In the genomic region with DNA sequence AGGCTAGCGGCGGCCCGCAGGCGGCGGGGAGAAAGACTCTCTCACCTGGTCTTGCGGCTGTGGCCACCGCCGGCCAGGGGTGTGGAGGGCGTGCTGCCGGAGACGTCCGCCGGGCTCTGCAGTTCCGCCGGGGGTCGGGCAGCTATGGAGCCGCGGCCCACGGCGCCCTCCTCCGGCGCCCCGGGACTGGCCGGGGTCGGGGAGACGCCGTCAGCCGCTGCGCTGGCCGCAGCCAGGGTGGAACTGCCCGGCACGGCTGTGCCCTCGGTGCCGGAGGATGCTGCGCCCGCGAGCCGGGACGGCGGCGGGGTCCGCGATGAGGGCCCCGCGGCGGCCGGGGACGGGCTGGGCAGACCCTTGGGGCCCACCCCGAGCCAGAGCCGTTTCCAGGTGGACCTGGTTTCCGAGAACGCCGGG, we compare ENCODE assay signal across 8 cellular contexts. TPM values are rescaled to one million over a fixed set of nuclear protein-coding genes. Genes with fewer than 3 reads are reported as not detected.
DNase-seq lines count a peak whose midpoint lies in the region; ATAC-seq, FAIRE-seq and TF ChIP-seq lines count a peak whose summit lies in the region.

No MANE protein-coding gene starts in this region.

- H3K27ac ChIP-seq in HL-60 (replicated peaks) (no peak overlapping the region), right lobe of liver (peak overlapping the region; percentile 68 to 92 (median 91))

- no peaks in the 10 kb centered on the region for H3K9me3 ChIP-seq in right lobe of liver

- H3K27me3 Mint-ChIP-seq in type B pancreatic cell: no peaks in the 10 kb centered on the region
- H3K27me3 Mint-ChIP-seq in nephron progenitor cell (ENCODE audit: low read depth, poor library complexity): peaks cover 2% of the 10 kb centered on the region

- H3K9me3 Mint-ChIP-seq in type B pancreatic cell (no peaks in the 10 kb centered on the region), nephron progenitor cell (no peaks in the 10 kb centered on the region)

- WGBS in right lobe of liver (ENCODE audit: insufficient coverage, low coverage, low lambda C conversion rate, missing lambda C conversion rate): 0% methylated on average over 2 of the region's 53 CpGs

- DNase-seq in D721Med (ENCODE audit: insufficient read length, low spot score) (no peak), HL-60 (ENCODE audit: low read depth in 1 of 2, low spot score in 1 of 2) (no peak), cardiac fibroblast (ENCODE audit: low read depth in 2 of 2) (peak in 1 of 2 donors; percentile 71), right lobe of liver (no peak), type B pancreatic cell (ENCODE audit: extremely low spot score, unreplicated experiment) (peak; percentile 82), nephron progenitor cell (no peak), NCI-H2029 treated with DMSO at 0.1 percent for 48 hours (lab: John Stamatoyannopoulos, UW) (no peak)

- intact Hi-C loops in right lobe of liver (cut with DNase I): no loop called here

- peaks cover 0 to 11% (median 0%) of the 10 kb centered on the region in 4 donors for H3K4me1 ChIP-seq in right lobe of liver

- H3K36me3 Mint-ChIP-seq in type B pancreatic cell: peaks cover 16% of the 10 kb centered on the region
- peaks cover 13% of the 10 kb centered on the region for H3K36me3 Mint-ChIP-seq in nephron progenitor cell (ENCODE audit: low read depth)

- no peak overlapping the region for H3K4me3 Mint-ChIP-seq in type B pancreatic cell
- H3K4me3 Mint-ChIP-seq in nephron progenitor cell: no peak overlapping the region

- H3K27me3 ChIP-seq in HL-60 (ENCODE audit: insufficient read depth, poor library complexity, severe bottlenecking) (no peaks in the 10 kb centered on the region), right lobe of liver (no peaks in the 10 kb centered on the region)

- TF ChIP-seq CTCF in D721Med (IDR thresholded peaks at IDR 0.05; ENCODE audit: insufficient read depth, missing control alignments) (peak; percentile 15), HL-60 (IDR thresholded peaks at IDR 0.05; ENCODE audit: insufficient read depth, low read length) (no peak), cardiac fibroblast (IDR thresholded peaks at IDR 0.05; ENCODE audit: low read depth, low read length) (no peak), right lobe of liver (IDR thresholded peaks at IDR 0.05) (peak in 3 of 4 donors; percentile 27 to 34 (median 28)), type B pancreatic cell (conservative IDR thresholded peaks at IDR 0.05) (peak; percentile 48), nephron progenitor cell (IDR thresholded peaks at IDR 0.05) (no peak)

- no peaks in the 10 kb centered on the region for H3K36me3 ChIP-seq in right lobe of liver

- H3K4me1 Mint-ChIP-seq in type B pancreatic cell (ENCODE audit: unreplicated experiment) (peaks cover 43% of the 10 kb centered on the region), nephron progenitor cell (peaks cover 60% of the 10 kb centered on the region)

- peak overlapping the region; percentile 61 for H3K4me3 ChIP-seq in HL-60 (replicated peaks; ENCODE audit: insufficient read depth, low read length)
- H3K4me3 ChIP-seq in cardiac fibroblast (replicated peaks in 1 of 2; ENCODE audit: low read depth in 2 of 2, low read length in 2 of 2): peak overlapping the region; percentile 88 to 92
- peak overlapping the region; percentile 78 to 97 (median 84) for H3K4me3 ChIP-seq in right lobe of liver

- ATAC-seq in GM21367 (IDR thresholded peaks at IDR 0.05; ENCODE audit: unreplicated experiment): peak; percentile 26
- ATAC-seq in right lobe of liver: peak; percentile 30 to 39 (median 34)

- no peak for FAIRE-seq in D721Med (lab: Jason Lieb, UNC)

- TF ChIP-seq POLR2A in right lobe of liver (IDR thresholded peaks at IDR 0.05): no peak

- H3K27ac Mint-ChIP-seq in type B pancreatic cell (no peak overlapping the region), nephron progenitor cell (no peak overlapping the region)

RNA-seq across cellular contexts. Expression of gene SLC12A2, which starts 0.3 kb away (rescaled TPM):
- total RNA-seq in right lobe of liver (1 to 10 TPM; 3.1 to 9.8 (median 8.1) TPM), type B pancreatic cell (ENCODE audit: low replicate concordance) (77.8 and 93.3 TPM in 2 replicates)

Comparison
In these comparisons a context has a peak if more than half of its experiments do, and no peak if none do; other contexts are left out.
1. CTCF ChIP-seq: peak in D721Med (single experiment), right lobe of liver (3 of 4) and type B pancreatic cell (single experiment); none in HL-60 (single experiment), cardiac fibroblast (single experiment) and nephron progenitor cell (single experiment).
2. Peak in every context shown above with its lines, with median percentiles within 50 percentile points of each other: H3K4me3 ChIP-seq.